Comparison of ENCODE assay signal across 20 cellular contexts in the genomic region with DNA sequence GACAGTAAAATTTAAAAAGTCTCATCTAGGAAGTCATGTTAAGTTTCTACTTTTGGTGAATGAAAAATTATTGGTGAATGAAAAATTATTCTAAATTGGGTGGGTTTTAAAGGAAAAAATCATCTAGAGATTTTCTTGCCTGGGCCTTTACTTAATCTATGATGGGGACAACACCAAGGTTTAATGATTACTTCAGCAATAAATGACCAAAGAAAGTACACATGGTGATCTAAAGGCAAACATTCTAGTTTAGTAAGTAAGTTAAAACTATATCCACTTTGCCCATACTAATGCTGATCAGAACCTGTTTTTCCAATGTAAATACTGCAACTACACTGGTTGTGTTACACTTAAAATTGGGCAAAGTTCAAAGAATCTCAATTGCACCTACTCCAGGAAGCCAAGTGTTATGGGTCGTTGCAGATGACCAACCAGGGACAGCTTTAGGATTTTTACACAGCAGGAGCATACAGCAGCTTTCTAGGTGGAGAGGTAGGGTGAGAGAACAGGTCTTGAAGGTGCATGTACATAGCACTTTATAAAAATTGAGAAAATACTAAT. TPM values are rescaled to one million over a fixed set of nuclear protein-coding genes. Genes with fewer than 3 reads are reported as not detected.
DNase-seq lines count a peak whose midpoint lies in the region; ATAC-seq, FAIRE-seq and TF ChIP-seq lines count a peak whose summit lies in the region.
"Had no signal": no experiment of that assay in that cellular context is flagged by ENCODE, and none has a peak within 500 bp of the region (broad histone marks: within the 10 kb centered on the region; RNA-seq: fewer than 3 reads in every experiment).

No MANE protein-coding gene starts in this region.

- no peak overlapping the region for H2BK15ac ChIP-seq in mesenchymal stem cell (ENCODE audit: low read depth, poor library complexity, severe bottlenecking)

- ATAC-seq in left lung, result peak; percentile 72

- H3K18ac ChIP-seq in mesenchymal stem cell (ENCODE audit: low read depth in 1 of 2, low read length in 2 of 2), result no peak overlapping the region

- no peaks in the 10 kb centered on the region for H3K9me3 Mint-ChIP-seq in nephron progenitor cell
- no peaks in the 10 kb centered on the region for H3K9me3 Mint-ChIP-seq in mesothelial cell of epicardium

- no peak overlapping the region for H2AK5ac ChIP-seq in mesenchymal stem cell (ENCODE audit: low read length, severe bottlenecking)

- no peak overlapping the region for H3K4ac ChIP-seq in mesenchymal stem cell (ENCODE audit: low read depth in 1 of 2, low read length in 2 of 2)

- H4K20me1 ChIP-seq in PC-9 (ENCODE audit: insufficient read depth), result no peaks in the 10 kb centered on the region

- H3K4me2 ChIP-seq in PC-9 (peak overlapping the region; percentile 39), mesenchymal stem cell (ENCODE audit: low read length, poor library complexity, severe bottlenecking) (no peak overlapping the region)

- no peak overlapping the region for H3K27ac Mint-ChIP-seq in nephron progenitor cell
- H3K27ac Mint-ChIP-seq in mesothelial cell of epicardium, result no peak overlapping the region

- H3K36me3 ChIP-seq in PC-9 (ENCODE audit: low read depth), result no peaks in the 10 kb centered on the region
- no peaks in the 10 kb centered on the region for H3K36me3 ChIP-seq in left lung
- H3K36me3 ChIP-seq in small intestine (ENCODE audit: control insufficient read depth in 2 of 2, insufficient read depth in 2 of 2, low read length in 2 of 2), result no peaks in the 10 kb centered on the region
- no peaks in the 10 kb centered on the region for H3K36me3 ChIP-seq in mesenchymal stem cell (ENCODE audit: control insufficient read depth in 1 of 2, insufficient read depth in 2 of 2, low read depth in 1 of 2, low read length in 2 of 2)
- H3K36me3 ChIP-seq: SJSA1 had no signal

- POLR2A ChIA-PET in PC-9 (lab: Charles Lee; ENCODE audit: unreplicated experiment), result no interaction called here

- H2BK120ac ChIP-seq in mesenchymal stem cell (ENCODE audit: low read depth, low read length), result no peak overlapping the region

- FAIRE-seq in small intestine (lab: Jason Lieb, UNC), result peak; percentile 30
- FAIRE-seq: A204.1, D721Med, HTR-8/SVneo had no signal

- H2BK12ac ChIP-seq in mesenchymal stem cell (ENCODE audit: low read length in 2 of 2), result no peak overlapping the region

- no peaks in the 10 kb centered on the region for H3K79me1 ChIP-seq in mesenchymal stem cell (replicated peaks; ENCODE audit: low read length, poor library complexity, severe bottlenecking)

- H3K4me1 ChIP-seq in PC-9 (replicated peaks; ENCODE audit: insufficient read depth), result peaks cover 30% of the 10 kb centered on the region
- no peaks in the 10 kb centered on the region for H3K4me1 ChIP-seq in left lung
- peaks cover 0 to 3% of the 10 kb centered on the region in 2 donors for H3K4me1 ChIP-seq in small intestine (ENCODE audit: control insufficient read depth in 2 of 2, insufficient read depth in 1 of 2, low read depth in 1 of 2, low read length in 1 of 2)
- no peaks in the 10 kb centered on the region for H3K4me1 ChIP-seq in mesenchymal stem cell (ENCODE audit: control insufficient read depth, insufficient read depth, low read depth, low read length)
- H3K4me1 ChIP-seq: SJSA1 had no signal

- no peak overlapping the region for H3K4me3 ChIP-seq in PC-9
- no peak overlapping the region for H3K4me3 ChIP-seq in left lung
- H3K4me3 ChIP-seq in small intestine (ENCODE audit: low read depth in 1 of 2, low read length in 2 of 2), result no peak overlapping the region
- no peak overlapping the region for H3K4me3 ChIP-seq in mesenchymal stem cell (ENCODE audit: insufficient read depth in 1 of 2, low read depth in 1 of 2, low read length in 2 of 2)
- H3K4me3 ChIP-seq: SJSA1 had no signal

- H3K9ac ChIP-seq in mesenchymal stem cell (ENCODE audit: low read length), result no peak overlapping the region

- no TSS peak for BruUV-seq in PC-9 (replicated peaks; lab: Mats Ljungman, UMichigan)

- no peaks in the 10 kb centered on the region for H3K36me3 Mint-ChIP-seq in nephron progenitor cell (ENCODE audit: low read depth)
- H3K36me3 Mint-ChIP-seq in mesothelial cell of epicardium, result no peaks in the 10 kb centered on the region

- no peaks in the 10 kb centered on the region for H3K27me3 ChIP-seq in PC-9 (ENCODE audit: insufficient read depth, low read depth)
- H3K27me3 ChIP-seq in left lung, result no peaks in the 10 kb centered on the region
- H3K27me3 ChIP-seq in small intestine (ENCODE audit: control insufficient read depth in 2 of 2, insufficient read depth in 2 of 2, low read length in 2 of 2), result no peaks in the 10 kb centered on the region
- no peaks in the 10 kb centered on the region for H3K27me3 ChIP-seq in mesenchymal stem cell (ENCODE audit: control insufficient read depth in 1 of 2, insufficient read depth in 1 of 2, low read length in 2 of 2)
- H3K27me3 ChIP-seq: SJSA1 had no signal

- CTCF ChIA-PET in PC-9 (lab: Charles Lee), result interaction anchor here (1.9 kb wide), 1 partner anchor 68 kb away, joined by 10 read pairs; no protein-coding TSS in a partner anchor

- no peak overlapping the region for H4K91ac ChIP-seq in mesenchymal stem cell (ENCODE audit: low read length)

- no peak overlapping the region for H4K8ac ChIP-seq in mesenchymal stem cell (ENCODE audit: low read length)

- no peaks in the 10 kb centered on the region for H3K79me2 ChIP-seq in PC-9 (ENCODE audit: low read depth)

- H3K9me3 ChIP-seq in PC-9 (ENCODE audit: insufficient read depth, low read depth) (no peaks in the 10 kb centered on the region), left lung (no peaks in the 10 kb centered on the region), small intestine (ENCODE audit: control insufficient read depth, low read depth) (no peaks in the 10 kb centered on the region), mesenchymal stem cell (ENCODE audit: control insufficient read depth, low read length) (no peaks in the 10 kb centered on the region)
- H3K9me3 ChIP-seq: SJSA1 had no signal

- H3K14ac ChIP-seq in mesenchymal stem cell (ENCODE audit: low read length in 2 of 2), result no peak overlapping the region

- intact Hi-C loops in PC-9 (cut with micrococcal nuclease; ENCODE audit: unreplicated experiment) (no loop called here), left lung (cut with DNase I) (loop anchor here in 1 of 2 donors (10.0 kb wide), 1 partner anchor 62 kb away; no protein-coding TSS in a partner anchor)

- no peaks in the 10 kb centered on the region for H3K9me2 ChIP-seq in PC-9 (ENCODE audit: insufficient read depth)

- TF ChIP-seq CTCF in C4-2B (conservative IDR thresholded peaks at IDR 0.05) (no peak), PC-9 (conservative IDR thresholded peaks at IDR 0.05) (no peak), left lung (IDR thresholded peaks at IDR 0.05) (no peak), nephron progenitor cell (IDR thresholded peaks at IDR 0.05) (no peak), mesothelial cell of epicardium (IDR thresholded peaks at IDR 0.05; ENCODE audit: unreplicated experiment) (no peak)

- H3K27ac ChIP-seq in C4-2B (peak overlapping the region; percentile 69; the same call in 1 of the 2 replicates), PC-9 (peak overlapping the region; percentile 31), left lung (no peak overlapping the region), small intestine (ENCODE audit: low read depth in 1 of 2, low read length in 1 of 2) (peak overlapping the region; percentile 20 to 59), mesenchymal stem cell (ENCODE audit: low read length, poor library complexity, severe bottlenecking) (no peak overlapping the region)
- H3K27ac ChIP-seq: RWPE1, SJSA1 had no signal

- no peak overlapping the region for H2BK5ac ChIP-seq in mesenchymal stem cell (ENCODE audit: low read depth, low read length, poor library complexity, severe bottlenecking)

- no peak overlapping the region for H3K23ac ChIP-seq in mesenchymal stem cell (ENCODE audit: low read length in 2 of 2)

- H3K4me1 Mint-ChIP-seq in nephron progenitor cell (peaks cover 16% of the 10 kb centered on the region), mesothelial cell of epicardium (no peaks in the 10 kb centered on the region)

- peaks cover 20% of the 10 kb centered on the region for H3F3A ChIP-seq in PC-9 (ENCODE audit: insufficient read depth, low read depth)

- H3K4me3 Mint-ChIP-seq in nephron progenitor cell (no peak overlapping the region), mesothelial cell of epicardium (no peak overlapping the region)

- WGBS in small intestine, 3 donors, result 8 to 56% (median 24%) methylated on average over 1 of the region's 1 CpG
- 81% methylated on average over 1 of the region's 1 CpG for WGBS in mesenchymal stem cell

- H2AFZ ChIP-seq in PC-9, result peak overlapping the region; percentile 56
- no peak overlapping the region for H2AFZ ChIP-seq in mesenchymal stem cell (ENCODE audit: low read depth, low read length)

- H3K27me3 Mint-ChIP-seq in nephron progenitor cell (ENCODE audit: low read depth, poor library complexity), result peaks cover 16% of the 10 kb centered on the region
- no peaks in the 10 kb centered on the region for H3K27me3 Mint-ChIP-seq in mesothelial cell of epicardium (ENCODE audit: low read depth)

- DNase-seq in PC-9, result peak in 1 of 2 experiments; percentile 79
- DNase-seq in left lung, result no peak
- DNase-seq in small intestine, result peak; percentile 76
- DNase-seq in NCI-H2029 treated with DMSO at 0.1 percent for 48 hours (lab: John Stamatoyannopoulos, UW), result no peak
- no peak for DNase-seq in nephron progenitor cell
- no peak for DNase-seq in mesothelial cell of epicardium (ENCODE audit: low spot score in 2 of 2, unreplicated experiment in 2 of 2)
- DNase-seq in mesenchymal stem cell, result no peak
- DNase-seq: GF-D8, GOT3, KG1, NCI-H187 treated with DMSO at 0.1 percent for 48 hours, NCI-H2171, NCI-H446 treated with DMSO at 0.1 percent for 48 hours, NCI-H82 had no signal

RNA-seq across cellular contexts. Expression of a gene that starts 14.6 kb away (rescaled TPM):
- total RNA-seq in PC-9 (2021) (1,021 and 1,050 TPM in 2 replicates), left lung (100 to 1,000 TPM; 695 to 747 TPM), mesothelial cell of epicardium (1,556 to 1,645 TPM (median 1,628 TPM) in 3 replicates)
- polyA plus RNA-seq in small intestine, result 1,000 to 10,000 TPM; 1,004 to 2,140 (median 1,631) TPM
- 3,583 TPM for polyA plus RNA-seq in mesenchymal stem cell (2013, experiment 1 of 2)
- 3,853 TPM for polyA plus RNA-seq in mesenchymal stem cell (2013, experiment 2 of 2)

RNA-seq across cellular contexts. Expression of a gene that starts 32.3 kb away (rescaled TPM):
- total RNA-seq in PC-9 (2021), result 32.0 and 33.9 TPM in 2 replicates
- 10 to 100 TPM; 40.3 to 49.7 TPM for total RNA-seq in left lung
- 1 to 10 TPM; 3.2 to 6.4 (median 4.5) TPM for polyA plus RNA-seq in small intestine
- 37.8 to 40.0 TPM (median 39.2 TPM) in 3 replicates for total RNA-seq in mesothelial cell of epicardium
- 31.3 TPM for polyA plus RNA-seq in mesenchymal stem cell (2013, experiment 1 of 2)
- polyA plus RNA-seq in mesenchymal stem cell (2013, experiment 2 of 2), result 30.6 TPM

Comparison
In these comparisons a context has a peak if more than half of its experiments do, and no peak if none do; other contexts are left out.
1. H3K27ac ChIP-seq: peak in C4-2B (single experiment), PC-9 (single experiment) and small intestine (2 of 2); none in left lung (0 of 2) and mesenchymal stem cell (single experiment).